8 cellular contexts compared by ENCODE assay signal in genomic region chr15:44853304-44853950, GRCh38.
DNase-seq lines count a peak whose midpoint lies in the region; ATAC-seq and TF ChIP-seq lines count a peak whose summit lies in the region.
"Not testable (repeated sequence)": the region's sequence is repeated elsewhere in the genome, so short reads cannot be mapped to it uniquely, and the experiment has no call there.

No MANE protein-coding gene starts in this region.

- H3K4me3 ChIP-seq in H7 (ENCODE audit: insufficient read depth, low read depth, low read length); ovary; suprapubic skin: not testable (repeated sequence)

- not testable (repeated sequence) for H3K27me3 ChIP-seq in H7 (ENCODE audit: control insufficient read depth, insufficient read depth, low read length); ovary; suprapubic skin

- ATAC-seq in SK-N-SH treated with all-trans-retinoic acid at 6 μM for 48 hours = peak; percentile 96

- intact Hi-C loops in ovary (cut with DNase I) = not testable (repeated sequence)

- WGBS in ovary, 3 donors = 46 to 51% (median 47%) methylated on average over 4 of the region's 4 CpGs
- 21% methylated on average over 4 of the region's 4 CpGs for WGBS in suprapubic skin

- TF ChIP-seq POLR2A in ovary (IDR thresholded peaks at IDR 0.05); suprapubic skin (IDR thresholded peaks at IDR 0.05): not testable (repeated sequence)

- not testable (repeated sequence) for H3K27ac ChIP-seq in ovary, suprapubic skin

- not testable (repeated sequence) for H3K36me3 ChIP-seq in H7 (replicated peaks; ENCODE audit: control insufficient read depth, insufficient read depth, low read length); ovary; suprapubic skin

- not testable (repeated sequence) for TF ChIP-seq EP300 in ovary (IDR thresholded peaks at IDR 0.05); suprapubic skin (IDR thresholded peaks at IDR 0.05)

- not testable (repeated sequence) for H3K4me1 ChIP-seq in ovary (ENCODE audit: insufficient read depth); suprapubic skin

- H3K9me3 ChIP-seq in ovary, suprapubic skin: not testable (repeated sequence)

- not testable (repeated sequence) for TF ChIP-seq CTCF in ovary (IDR thresholded peaks at IDR 0.05)
- peak; percentile 45 to 85 for TF ChIP-seq CTCF in suprapubic skin (IDR thresholded peaks at IDR 0.05)

- DNase-seq in EH (ENCODE audit: low read depth) (peak; percentile 59), H7 (peak; percentile 47), NCI-H1092 treated with DMSO at 0.1 percent for 48 hours (lab: John Stamatoyannopoulos, UW) (peak; percentile 70), foreskin melanocyte (peak; percentile 39), ovary (peak in 3 of 5 donors; percentile 12 to 38 (median 27)), suprapubic skin (ENCODE audit: low spot score in 2 of 2) (peak in 1 of 2 donors; percentile 62)
- peak; percentile 49 for DNase-seq in activated T-helper 9 cell treated with anti-CD3 and anti-CD28 coated beads, Interleukin-2, amount 50 U/mL, for 16 hours (ENCODE audit: low read depth)
